In genomic region chr14:58833634-58834378, GRCh38 we compare ENCODE assay signal across 31 cellular contexts.
"Had no signal": no experiment of that assay in that cellular context is flagged by ENCODE, and none has a peak within 500 bp of the region (broad histone marks: within the 10 kb centered on the region; RNA-seq: fewer than 3 reads in every experiment).

No MANE protein-coding gene starts in this region.

- H3K4me3 Mint-ChIP-seq: activated CD4-positive, alpha-beta T cell treated with anti-CD3 and anti-CD28 coated beads, Interleukin-2, amount 10 ng/mL, durations not matched to agents 24 days and 14 days; activated CD8-positive, alpha-beta T cell treated with anti-CD3 and anti-CD28 coated beads for 36 hours; activated naive CD8-positive, alpha-beta T cell treated with anti-CD3 and anti-CD28 coated beads, Interleukin-2, amount 10 ng/mL, durations not matched to agents 7 days and 5 days; activated T-cell treated with anti-CD3 and anti-CD28 coated beads, Interleukin-2, amount 50 U/mL, for 72 hours; activated T-helper 17 cell treated with anti-CD3 and anti-CD28 coated beads, Interleukin-2, amount 50 U/mL, for 72 hours had no signal

- H3K27ac Mint-ChIP-seq: activated CD4-positive, alpha-beta T cell treated with anti-CD3 and anti-CD28 coated beads, Interleukin-2, amount 10 ng/mL, durations not matched to agents 24 days and 14 days; activated CD8-positive, alpha-beta T cell treated with anti-CD3 and anti-CD28 coated beads for 36 hours; activated naive CD8-positive, alpha-beta T cell treated with anti-CD3 and anti-CD28 coated beads, Interleukin-2, amount 10 ng/mL, durations not matched to agents 7 days and 5 days; activated T-cell treated with anti-CD3 and anti-CD28 coated beads, Interleukin-2, amount 50 U/mL, for 72 hours; activated T-helper 17 cell treated with anti-CD3 and anti-CD28 coated beads, Interleukin-2, amount 50 U/mL, for 72 hours had no signal

- H3K36me3 ChIP-seq: adrenal gland, MG63, SJCRH30, WERI-Rb-1 had no signal

- H3K27ac ChIP-seq: adrenal gland, body of pancreas, SJCRH30, SK-N-MC, WERI-Rb-1 had no signal

- H3K4me3 ChIP-seq: adrenal gland, body of pancreas, MG63, SJCRH30, SK-N-MC had no signal

- H3K9me3 Mint-ChIP-seq: activated CD4-positive, alpha-beta T cell treated with anti-CD3 and anti-CD28 coated beads, Interleukin-2, amount 10 ng/mL, durations not matched to agents 24 days and 14 days; activated CD8-positive, alpha-beta T cell treated with anti-CD3 and anti-CD28 coated beads for 36 hours; activated naive CD8-positive, alpha-beta T cell treated with anti-CD3 and anti-CD28 coated beads, Interleukin-2, amount 10 ng/mL, durations not matched to agents 7 days and 5 days; activated T-cell treated with anti-CD3 and anti-CD28 coated beads, Interleukin-2, amount 50 U/mL, for 72 hours; activated T-helper 17 cell treated with anti-CD3 and anti-CD28 coated beads, Interleukin-2, amount 50 U/mL, for 72 hours had no signal

- H3K4me1 ChIP-seq: adrenal gland, body of pancreas had no signal

- H3K27me3 Mint-ChIP-seq: activated CD4-positive, alpha-beta T cell treated with anti-CD3 and anti-CD28 coated beads, Interleukin-2, amount 10 ng/mL, durations not matched to agents 24 days and 14 days; activated naive CD8-positive, alpha-beta T cell treated with anti-CD3 and anti-CD28 coated beads, Interleukin-2, amount 10 ng/mL, durations not matched to agents 7 days and 5 days had no signal

- DNase-seq: activated CD4-positive, alpha-beta T cell treated with anti-CD3 and anti-CD28 coated beads for 1 hour; activated CD4-positive, alpha-beta T cell treated with anti-CD3 and anti-CD28 coated beads, Interleukin-2, amount 10 ng/mL, durations not matched to agents 24 days and 14 days; activated CD4-positive, alpha-beta T cell treated with anti-CD3 and anti-CD28 coated beads, Interleukin-2, amount 50 U/mL, for 4 hours; activated CD4-positive, CD25-positive, alpha-beta regulatory T cell; activated CD8-positive, alpha-beta T cell treated with anti-CD3 and anti-CD28 coated beads for 36 hours; activated effector memory CD4-positive, alpha-beta T cell treated with anti-CD3 and anti-CD28 coated beads, Interleukin-2, amount 50 U/mL, for 16 hours; activated naive CD4-positive, alpha-beta T cell; activated naive CD4-positive, alpha-beta T cell treated with anti-CD3 and anti-CD28 coated beads, Interleukin-2, amount 50 U/mL, for 16 hours; activated naive CD8-positive, alpha-beta T cell treated with anti-CD3 and anti-CD28 coated beads, Interleukin-2, amount 10 ng/mL, durations not matched to agents 7 days and 5 days; activated T-cell treated with anti-CD3 and anti-CD28 coated beads, Interleukin-2, amount 50 U/mL, for 1 hour; activated T-cell treated with anti-CD3 and anti-CD28 coated beads, Interleukin-2, amount 50 U/mL, for 72 hours; adrenal gland; body of pancreas; caudate nucleus; Kasumi-1; KG1; MG63; NCI-H1048; NCI-H1105 treated with DMSO at 0.1 percent for 48 hours; NCI-H1436 treated with DMSO at 0.1 percent for 48 hours; NCI-H1694 treated with DMSO at 0.1 percent for 48 hours; NCI-H2029; NCI-H345; NCI-H524 treated with DMSO at 0.1 percent for 48 hours; SHP77; SJCRH30; T1000; WERI-Rb-1 had no signal

- H3K27me3 ChIP-seq: adrenal gland, body of pancreas, MG63, SJCRH30 had no signal

- H3K9me3 ChIP-seq: adrenal gland, body of pancreas, MG63, SJCRH30 had no signal

- ATAC-seq: activated CD8-positive, alpha-beta T cell treated with anti-CD3 and anti-CD28 coated beads for 36 hours; activated T-cell treated with anti-CD3 and anti-CD28 coated beads, Interleukin-2, amount 50 U/mL, for 72 hours; activated T-helper 17 cell treated with anti-CD3 and anti-CD28 coated beads, Interleukin-2, amount 50 U/mL, for 72 hours; body of pancreas; Panc1 had no signal
